In genomic region chr20:49786671-49787370, GRCh38 we compare ENCODE assay signal across 13 cellular contexts. TPM values are rescaled to one million over a fixed set of nuclear protein-coding genes. Genes with fewer than 3 reads are reported as not detected.
A peak's percentile ranks its signal among the peaks of the same experiment; 100 is the strongest.
DNase-seq lines count a peak whose midpoint lies in the region; TF ChIP-seq lines count a peak whose summit lies in the region.
"Had no signal": no experiment of that assay in that cellular context is flagged by ENCODE, and none has a peak within 500 bp of the region (broad histone marks: within the 10 kb centered on the region; RNA-seq: fewer than 3 reads in every experiment).

No MANE protein-coding gene starts in this region.

- H2AFZ ChIP-seq in Loucy (ENCODE audit: low read length) = no peak overlapping the region

- no peaks in the 10 kb centered on the region for H3K27me3 Mint-ChIP-seq in mesothelial cell of epicardium (ENCODE audit: low read depth)

- no peaks in the 10 kb centered on the region for H4K20me1 ChIP-seq in Loucy (ENCODE audit: insufficient read depth, low read length, poor library complexity, severe bottlenecking)

- no peaks in the 10 kb centered on the region for H3K9me2 ChIP-seq in Loucy (replicated peaks; ENCODE audit: low read depth, low read length)

- H3K4me1 Mint-ChIP-seq in mesothelial cell of epicardium = peaks cover 11% of the 10 kb centered on the region
- H3K4me1 Mint-ChIP-seq: activated T-helper 17 cell treated with anti-CD3 and anti-CD28 coated beads, Interleukin-2, amount 50 U/mL, for 72 hours had no signal

- no peak overlapping the region for H3K27ac Mint-ChIP-seq in mesothelial cell of epicardium
- H3K27ac Mint-ChIP-seq: activated T-helper 17 cell treated with anti-CD3 and anti-CD28 coated beads, Interleukin-2, amount 50 U/mL, for 72 hours had no signal

- no peak overlapping the region for H3K4me3 Mint-ChIP-seq in mesothelial cell of epicardium
- H3K4me3 Mint-ChIP-seq: activated T-helper 17 cell treated with anti-CD3 and anti-CD28 coated beads, Interleukin-2, amount 50 U/mL, for 72 hours had no signal

- intact Hi-C loops in posterior cingulate gyrus (cut with DNase I) (no loop called here), A673 (cut with micrococcal nuclease; ENCODE audit: unreplicated experiment) (no loop called here)

- DNase-seq in cardiac fibroblast (ENCODE audit: low read depth in 2 of 2) (peak; percentile 42 to 49), mesothelial cell of epicardium (ENCODE audit: low spot score in 2 of 2, unreplicated experiment in 2 of 2) (no peak), NCI-H1048 (lab: John Stamatoyannopoulos, UW) (no peak), posterior cingulate gyrus (no peak), A673 (ENCODE audit: low spot score) (no peak), putamen (ENCODE audit: low spot score) (no peak)
- DNase-seq: dorsolateral prefrontal cortex, NCI-H510A, right cardiac atrium, T1000 had no signal

- H3K4me3 ChIP-seq in Loucy (ENCODE audit: low read length, poor library complexity, severe bottlenecking) (no peak overlapping the region), cardiac fibroblast (replicated peaks in 1 of 2; ENCODE audit: low read depth in 2 of 2, low read length in 2 of 2) (no peak overlapping the region), A673 (ENCODE audit: low read depth, low read length, poor library complexity, severe bottlenecking) (no peak overlapping the region)
- H3K4me3 ChIP-seq: dorsolateral prefrontal cortex had no signal

- TF ChIP-seq CTCF in C4-2B (conservative IDR thresholded peaks at IDR 0.05) (peak; percentile 31; the same call in 1 of the 2 replicates), Loucy (conservative IDR thresholded peaks at IDR 0.05; ENCODE audit: low read length) (peak; percentile 39), cardiac fibroblast (IDR thresholded peaks at IDR 0.05; ENCODE audit: low read depth, low read length) (peak; percentile 52), mesothelial cell of epicardium (IDR thresholded peaks at IDR 0.05; ENCODE audit: unreplicated experiment) (peak; percentile 50), A673 (conservative IDR thresholded peaks at IDR 0.05; ENCODE audit: low read depth, low read length) (no peak; the same call in 1 of the 2 replicates)

- H3K9me3 Mint-ChIP-seq in mesothelial cell of epicardium = no peaks in the 10 kb centered on the region
- H3K9me3 Mint-ChIP-seq: activated T-helper 17 cell treated with anti-CD3 and anti-CD28 coated beads, Interleukin-2, amount 50 U/mL, for 72 hours had no signal

- no TSS peak for BruUV-seq in A673 (replicated peaks; lab: Mats Ljungman, UMichigan)

- H3F3A ChIP-seq in Loucy (ENCODE audit: low read depth) = no peaks in the 10 kb centered on the region

- H3K36me3 ChIP-seq in Loucy (ENCODE audit: insufficient read depth, low read length) (no peaks in the 10 kb centered on the region), A673 (ENCODE audit: insufficient read depth, low read length, poor library complexity, severe bottlenecking) (no peaks in the 10 kb centered on the region)

- H3K27me3 ChIP-seq in Loucy (ENCODE audit: insufficient read depth, low read length, poor library complexity, severe bottlenecking) (no peaks in the 10 kb centered on the region), A673 (replicated peaks; ENCODE audit: insufficient read depth, low read depth, low read length, poor library complexity) (no peaks in the 10 kb centered on the region)
- H3K27me3 ChIP-seq: dorsolateral prefrontal cortex had no signal

- H3K4me1 ChIP-seq in Loucy (ENCODE audit: insufficient read depth, low read length, poor library complexity, severe bottlenecking) = no peaks in the 10 kb centered on the region
- H3K4me1 ChIP-seq in A673 (ENCODE audit: insufficient read depth, low read length, poor library complexity, severe bottlenecking) = no peaks in the 10 kb centered on the region

- no peak overlapping the region for H3K9ac ChIP-seq in Loucy (ENCODE audit: low read depth, low read length, poor library complexity, severe bottlenecking)

- H3K9me3 ChIP-seq in Loucy (ENCODE audit: insufficient read depth, low read depth, low read length) (no peaks in the 10 kb centered on the region), A673 (ENCODE audit: low read depth, low read length, poor library complexity, severe bottlenecking) (no peaks in the 10 kb centered on the region)

- POLR2A ChIA-PET in A673 (lab: Charles Lee; ENCODE audit: low non-redundant PET) = no interaction called here

- no peak overlapping the region for H3K27ac ChIP-seq in C4-2B
- H3K27ac ChIP-seq in A673 (ENCODE audit: low read depth, low read length, poor library complexity, severe bottlenecking) = no peak overlapping the region
- H3K27ac ChIP-seq: dorsolateral prefrontal cortex had no signal

- H3K4me2 ChIP-seq in Loucy (ENCODE audit: low read depth, low read length, poor library complexity, severe bottlenecking) = no peak overlapping the region

- H3K79me2 ChIP-seq in Loucy (ENCODE audit: insufficient read depth, low read length) = no peaks in the 10 kb centered on the region

- CTCF ChIA-PET in A673 (lab: Charles Lee) = no interaction called here

- H3K36me3 Mint-ChIP-seq in mesothelial cell of epicardium = no peaks in the 10 kb centered on the region

RNA-seq across cellular contexts. Expression of gene SLC9A8, which starts 25.8 kb away (rescaled TPM):
- total RNA-seq in mesothelial cell of epicardium (9.7 to 11.9 TPM (median 10.6 TPM) in 3 replicates), A673 (2021) (9.8 and 10.1 TPM in 2 replicates)

Comparison
In these comparisons a context has a peak if more than half of its experiments do, and no peak if none do; other contexts are left out.
1. DNase-seq: peak in cardiac fibroblast (2 of 2); none in mesothelial cell of epicardium (0 of 2), NCI-H1048 (single experiment), posterior cingulate gyrus (0 of 10), A673 (single experiment) and putamen (single experiment).